ENCODE assay signal across 16 cellular contexts in the genomic region with DNA sequence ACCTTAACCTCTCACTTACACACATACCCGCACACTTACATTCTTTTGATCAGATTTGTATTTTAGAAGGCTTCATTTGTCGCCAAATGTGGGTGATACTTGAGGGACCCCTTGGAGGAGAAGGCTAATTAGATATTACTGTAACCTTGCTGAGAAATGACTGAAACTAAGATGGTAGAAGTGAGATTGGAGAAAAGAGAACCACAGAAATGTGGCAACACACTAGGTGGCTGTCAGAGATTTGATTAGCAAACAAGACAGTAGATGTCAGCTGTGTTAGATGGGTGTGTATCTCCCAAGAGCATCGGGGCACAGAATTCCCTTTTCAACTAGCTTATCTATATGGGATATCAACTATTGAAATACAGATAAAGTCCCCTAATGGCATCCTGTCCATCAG.
A peak's percentile ranks its signal among the peaks of the same experiment; 100 is the strongest.
DNase-seq lines count a peak whose midpoint lies in the region; ATAC-seq and TF ChIP-seq lines count a peak whose summit lies in the region.
"Had no signal": no experiment of that assay in that cellular context is flagged by ENCODE, and none has a peak within 500 bp of the region (broad histone marks: within the 10 kb centered on the region; RNA-seq: fewer than 3 reads in every experiment).

No MANE protein-coding gene starts in this region.

- H3K27me3 ChIP-seq in foreskin keratinocyte: no peaks in the 10 kb centered on the region
- H3K27me3 ChIP-seq: adrenal gland, neutrophil, sigmoid colon, stomach had no signal

- H3K36me3 Mint-ChIP-seq in activated T-helper 2 cell treated with anti-CD3 and anti-CD28 coated beads, Interferon-gamma antibody, Interleukin-2, Interleukin-4, amounts not matched to agents 10 μg/mL and 5 μg/mL and 100 μg/mL, durations not matched to agents 14 hours and 24 hours and 36 hours (ENCODE audit: low read depth): peaks cover 33% of the 10 kb centered on the region

- H3K4me1 ChIP-seq in foreskin keratinocyte: no peaks in the 10 kb centered on the region
- H3K4me1 ChIP-seq: adrenal gland, sigmoid colon, stomach had no signal

- H3K27ac Mint-ChIP-seq in activated T-helper 2 cell treated with anti-CD3 and anti-CD28 coated beads, Interferon-gamma antibody, Interleukin-2, Interleukin-4, amounts not matched to agents 10 μg/mL and 5 μg/mL and 100 μg/mL, durations not matched to agents 14 hours and 24 hours and 36 hours: peak overlapping the region; percentile 20
- H3K27ac Mint-ChIP-seq: GM23338 had no signal

- no peak overlapping the region for H3K4me3 Mint-ChIP-seq in activated T-helper 2 cell treated with anti-CD3 and anti-CD28 coated beads, Interferon-gamma antibody, Interleukin-2, Interleukin-4, amounts not matched to agents 10 μg/mL and 5 μg/mL and 100 μg/mL, durations not matched to agents 14 hours and 24 hours and 36 hours (ENCODE audit: low read depth)
- H3K4me3 Mint-ChIP-seq: GM23338 had no signal

- ATAC-seq in GM18909 (IDR thresholded peaks at IDR 0.05; ENCODE audit: poor library complexity, unreplicated experiment): peak; percentile 44
- peak; percentile 55 for ATAC-seq in GM21576 (IDR thresholded peaks at IDR 0.05; ENCODE audit: unreplicated experiment)
- ATAC-seq in HG03066 (IDR thresholded peaks at IDR 0.05; ENCODE audit: low read depth, unreplicated experiment): peak; percentile 60
- ATAC-seq in foreskin keratinocyte: no peak
- ATAC-seq: GM23338 had no signal

- intact Hi-C loops in activated T-helper 2 cell treated with anti-CD3 and anti-CD28 coated beads, Interferon-gamma antibody, Interleukin-2, Interleukin-4, amounts not matched to agents 10 μg/mL and 5 μg/mL and 100 μg/mL, durations not matched to agents 14 hours and 24 hours and 36 hours (cut with micrococcal nuclease): no loop called here

- no peaks in the 10 kb centered on the region for H3K9me3 Mint-ChIP-seq in activated T-helper 2 cell treated with anti-CD3 and anti-CD28 coated beads, Interferon-gamma antibody, Interleukin-2, Interleukin-4, amounts not matched to agents 10 μg/mL and 5 μg/mL and 100 μg/mL, durations not matched to agents 14 hours and 24 hours and 36 hours
- H3K9me3 Mint-ChIP-seq: GM23338 had no signal

- no peak for DNase-seq in activated T-helper 2 cell treated with anti-CD3 and anti-CD28 coated beads, Interferon-gamma antibody, Interleukin-2, Interleukin-4, amounts not matched to agents 10 μg/mL and 5 μg/mL and 100 μg/mL, durations not matched to agents 14 hours and 24 hours and 36 hours (ENCODE audit: low spot score)
- no peak for DNase-seq in foreskin keratinocyte
- no peak for DNase-seq in superior temporal gyrus (ENCODE audit: extremely low spot score)
- DNase-seq in AML-193 (lab: John Stamatoyannopoulos, UW): no peak
- DNase-seq: activated T-cell treated with anti-CD3 and anti-CD28 coated beads for 4 hours, adrenal gland, C1 segment of cervical spinal cord, cerebellar nuclear complex, mesenchymal stem cell, sigmoid colon, stomach had no signal

- no peak overlapping the region for H3K27ac ChIP-seq in foreskin keratinocyte
- H3K27ac ChIP-seq: adrenal gland, neutrophil, sigmoid colon, stomach had no signal

- H3K27me3 Mint-ChIP-seq in activated T-helper 2 cell treated with anti-CD3 and anti-CD28 coated beads, Interferon-gamma antibody, Interleukin-2, Interleukin-4, amounts not matched to agents 10 μg/mL and 5 μg/mL and 100 μg/mL, durations not matched to agents 14 hours and 24 hours and 36 hours (ENCODE audit: low read depth): no peaks in the 10 kb centered on the region

- TF ChIP-seq CTCF in foreskin keratinocyte (conservative IDR thresholded peaks at IDR 0.05): no peak

- peaks cover 11% of the 10 kb centered on the region for H3K4me1 Mint-ChIP-seq in activated T-helper 2 cell treated with anti-CD3 and anti-CD28 coated beads, Interferon-gamma antibody, Interleukin-2, Interleukin-4, amounts not matched to agents 10 μg/mL and 5 μg/mL and 100 μg/mL, durations not matched to agents 14 hours and 24 hours and 36 hours (ENCODE audit: low read depth)
- H3K4me1 Mint-ChIP-seq: GM23338 had no signal
